ENCODE assay signal across 8 cellular contexts in genomic region chr19:44749994-44750393, GRCh38. TPM values are rescaled to one million over a fixed set of nuclear protein-coding genes. Genes with fewer than 3 reads are reported as not detected.
DNase-seq lines count a peak whose midpoint lies in the region; TF ChIP-seq lines count a peak whose summit lies in the region.

No MANE protein-coding gene starts in this region.

- TF ChIP-seq CTCF in OCI-LY7 (conservative IDR thresholded peaks at IDR 0.05; ENCODE audit: low read length) (no peak), osteocyte (IDR thresholded peaks at IDR 0.05) (no peak)

- peak overlapping the region; percentile 93 for H3K9ac ChIP-seq in BLaER1
- no peak overlapping the region for H3K9ac ChIP-seq in endocrine pancreas (ENCODE audit: control insufficient read depth, insufficient read depth, low read length)

- H4K20me1 ChIP-seq in BLaER1 (peaks cover 18% of the 10 kb centered on the region; the same call in 1 of the 2 replicates), OCI-LY7 (ENCODE audit: insufficient read depth, low read length) (no peaks in the 10 kb centered on the region)

- peak overlapping the region; percentile 95 for H3K27ac ChIP-seq in BLaER1
- H3K27ac ChIP-seq in OCI-LY7 (ENCODE audit: low read depth, low read length, poor library complexity, severe bottlenecking), result peak overlapping the region; percentile 95
- H3K27ac ChIP-seq in SJCRH30, result no peak overlapping the region

- H3K4me3 ChIP-seq in BLaER1, result peak overlapping the region; percentile 91
- peak overlapping the region; percentile 84 for H3K4me3 ChIP-seq in OCI-LY7 (ENCODE audit: low read depth, low read length, poor library complexity, severe bottlenecking)
- H3K4me3 ChIP-seq in endocrine pancreas (ENCODE audit: control insufficient read depth, insufficient read depth, low read length), result peak overlapping the region; percentile 62
- H3K4me3 ChIP-seq in SJCRH30, result no peak overlapping the region

- peak overlapping the region; percentile 31 for H3K27ac Mint-ChIP-seq in osteocyte (ENCODE audit: unreplicated experiment)

- no peaks in the 10 kb centered on the region for H3K27me3 Mint-ChIP-seq in osteocyte (ENCODE audit: unreplicated experiment)

- no peaks in the 10 kb centered on the region for H3K9me2 ChIP-seq in OCI-LY7 (ENCODE audit: insufficient read depth, low read length)

- H3K4me1 ChIP-seq in BLaER1 (peaks cover 60% of the 10 kb centered on the region), OCI-LY7 (ENCODE audit: insufficient read depth, low read length, poor library complexity, severe bottlenecking) (peaks cover 63% of the 10 kb centered on the region), endocrine pancreas (ENCODE audit: control insufficient read depth, insufficient read depth, low read length) (peaks cover 8% of the 10 kb centered on the region), SJCRH30 (peaks cover 24% of the 10 kb centered on the region)

- no peaks in the 10 kb centered on the region for H3K27me3 ChIP-seq in BLaER1
- H3K27me3 ChIP-seq in endocrine pancreas (ENCODE audit: control insufficient read depth, insufficient read depth, low read length), result no peaks in the 10 kb centered on the region
- no peaks in the 10 kb centered on the region for H3K27me3 ChIP-seq in SJCRH30

- H3K9me3 Mint-ChIP-seq in osteocyte (ENCODE audit: unreplicated experiment), result no peaks in the 10 kb centered on the region

- DNase-seq in OCI-LY7 (ENCODE audit: low spot score) (no peak), osteocyte (ENCODE audit: extremely low spot score, unreplicated experiment) (no peak), SKM-1 treated with dmso at 0.1 percent for 144 hours (lab: John Stamatoyannopoulos, UW; ENCODE audit: unreplicated experiment) (no peak), DMS 273 treated with DMSO at 0.1 percent for 48 hours (lab: John Stamatoyannopoulos, UW) (no peak), SJCRH30 (no peak), GM19238 (ENCODE audit: insufficient read length, low spot score) (no peak)

- H3K4me2 ChIP-seq in BLaER1 (peak overlapping the region; percentile 99), OCI-LY7 (ENCODE audit: low read length) (peak overlapping the region; percentile 79)

- peaks cover 72% of the 10 kb centered on the region for H3K4me1 Mint-ChIP-seq in osteocyte (ENCODE audit: unreplicated experiment)

- H3K36me3 Mint-ChIP-seq in osteocyte (ENCODE audit: unreplicated experiment), result peaks cover 5% of the 10 kb centered on the region

- no TSS peak for BruUV-seq in OCI-LY7 (replicated peaks; lab: Mats Ljungman, UMichigan)

- intact Hi-C loops in OCI-LY7 (cut with micrococcal nuclease; ENCODE audit: unreplicated experiment), result loop anchor here (5.0 to 10.0 kb wide), 2 partner anchors 255 to 327 kb away; partner anchors contain the start of genes GEMIN7, RELB and ZNF296

- CTCF ChIA-PET in OCI-LY7 (lab: Charles Lee; ENCODE audit: unreplicated experiment), result no interaction called here

- peaks cover 35% of the 10 kb centered on the region for H3K79me2 ChIP-seq in OCI-LY7 (ENCODE audit: insufficient read depth, low read depth, low read length)

- H3K4me3 Mint-ChIP-seq in osteocyte (ENCODE audit: unreplicated experiment), result peak overlapping the region; percentile 77

- POLR2A ChIA-PET in OCI-LY7 (lab: Charles Lee), result interaction anchor here (0.6 kb wide), 1 partner anchor 90 kb away, joined by 3 read pairs; no protein-coding TSS in a partner anchor

- H2AFZ ChIP-seq in OCI-LY7 (ENCODE audit: low read length), result no peak overlapping the region

- H3K36me3 ChIP-seq in BLaER1, result peaks cover 14% of the 10 kb centered on the region
- peaks cover 33% of the 10 kb centered on the region; the same call in 1 of the 2 replicates for H3K36me3 ChIP-seq in OCI-LY7 (ENCODE audit: insufficient read depth, low read length)
- H3K36me3 ChIP-seq in endocrine pancreas (ENCODE audit: control insufficient read depth, insufficient read depth, low read length), result no peaks in the 10 kb centered on the region
- H3K36me3 ChIP-seq in SJCRH30, result no peaks in the 10 kb centered on the region

- H3K9me3 ChIP-seq in BLaER1 (no peaks in the 10 kb centered on the region), OCI-LY7 (ENCODE audit: low read length) (no peaks in the 10 kb centered on the region), endocrine pancreas (ENCODE audit: control insufficient read depth, low read length) (no peaks in the 10 kb centered on the region), SJCRH30 (replicated peaks) (no peaks in the 10 kb centered on the region)

RNA-seq across cellular contexts. Expression of gene BCL3, which starts 1.5 kb away (rescaled TPM):
- 5.8 and 10.2 TPM in 2 replicates for total RNA-seq in OCI-LY7 (2014; rRNA removed; shearing (Covaris generic))
- total RNA-seq in OCI-LY7 (2022) (18.6 and 22.9 TPM in 2 replicates), osteocyte (12.7 and 15.3 TPM in 2 replicates)
- 7.3 and 10.0 TPM in 2 replicates for total RNA-seq in SJCRH30 (2014; rRNA removed; shearing (Covaris generic))

RNA-seq across cellular contexts. Expression of gene CBLC, which starts 27.7 kb away (rescaled TPM):
- not detected in 2 replicates for total RNA-seq in OCI-LY7 (2014; rRNA removed; shearing (Covaris generic))
- total RNA-seq in OCI-LY7 (2022), result not detected in 2 replicates
- not detected in 2 replicates for total RNA-seq in osteocyte
- not detected in 2 replicates for total RNA-seq in SJCRH30 (2014; rRNA removed; shearing (Covaris generic))

RNA-seq across cellular contexts. Expression of gene CEACAM16, which starts 51.0 kb away (rescaled TPM):
- total RNA-seq in OCI-LY7 (2014; rRNA removed; shearing (Covaris generic)), result not detected in 2 replicates
- not detected in 2 replicates for total RNA-seq in OCI-LY7 (2022)
- total RNA-seq in osteocyte, result not detected in 2 replicates
- total RNA-seq in SJCRH30 (2014; rRNA removed; shearing (Covaris generic)), result 0.18 and 0.73 TPM in 2 replicates

RNA-seq across cellular contexts. Expression of gene BCAM, which starts 58.9 kb away (rescaled TPM):
- not detected in 2 replicates for total RNA-seq in OCI-LY7 (2014; rRNA removed; shearing (Covaris generic))
- total RNA-seq in OCI-LY7 (2022) (not detected in 2 replicates), osteocyte (8.8 and 9.9 TPM in 2 replicates)
- 15.5 and 15.9 TPM in 2 replicates for total RNA-seq in SJCRH30 (2014; rRNA removed; shearing (Covaris generic))
